ENCODE assay signal across 26 cellular contexts in the genomic region with DNA sequence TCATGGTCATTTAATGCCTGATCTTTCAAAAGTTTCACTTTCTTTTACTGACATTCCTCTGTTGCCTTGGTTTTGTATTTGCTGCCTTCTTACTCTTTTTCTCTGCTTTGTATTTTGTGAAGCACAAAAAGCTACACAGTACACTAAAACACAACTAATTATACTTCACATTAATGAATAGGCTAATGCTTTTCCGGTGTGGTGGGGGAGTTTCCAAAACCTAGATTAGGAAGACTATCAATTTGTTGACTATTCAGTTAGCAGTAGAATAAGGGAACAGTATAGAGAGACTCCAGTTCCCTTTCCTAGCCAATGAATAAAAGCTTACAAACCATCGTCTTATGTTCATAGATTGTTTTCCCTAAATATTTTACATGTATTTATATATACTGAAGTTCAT.
DNase-seq lines count a peak whose midpoint lies in the region; ATAC-seq and TF ChIP-seq lines count a peak whose summit lies in the region.
"Had no signal": no experiment of that assay in that cellular context is flagged by ENCODE, and none has a peak within 500 bp of the region (broad histone marks: within the 10 kb centered on the region; RNA-seq: fewer than 3 reads in every experiment).

No MANE protein-coding gene starts in this region.

- no peaks in the 10 kb centered on the region for H3K27me3 Mint-ChIP-seq in memory B cell
- H3K27me3 Mint-ChIP-seq in activated naive CD4-positive, alpha-beta T cell treated with anti-CD3 and anti-CD28 coated beads for 36 hours (ENCODE audit: low read depth) = no peaks in the 10 kb centered on the region
- no peaks in the 10 kb centered on the region for H3K27me3 Mint-ChIP-seq in neural progenitor cell (ENCODE audit: insufficient read depth, low read depth)
- H3K27me3 Mint-ChIP-seq: CD4-positive, CD25-positive, alpha-beta regulatory T cell; T-cell had no signal

- H3F3A ChIP-seq in Loucy (ENCODE audit: low read depth) (no peaks in the 10 kb centered on the region), neural progenitor cell (ENCODE audit: low read depth) (no peaks in the 10 kb centered on the region)

- no peak for TF ChIP-seq CTCF in DND-41 (IDR thresholded peaks at IDR 0.05; ENCODE audit: borderline replicate concordance, extremely low read depth, low read length, poor library complexity, severe bottlenecking)
- no peak for TF ChIP-seq CTCF in Loucy (conservative IDR thresholded peaks at IDR 0.05; ENCODE audit: low read length)
- no peak for TF ChIP-seq CTCF in neural progenitor cell (IDR thresholded peaks at IDR 0.05)

- H3K9me3 Mint-ChIP-seq in memory B cell (no peaks in the 10 kb centered on the region), neural progenitor cell (peaks cover 2% of the 10 kb centered on the region)
- H3K9me3 Mint-ChIP-seq in activated naive CD4-positive, alpha-beta T cell treated with anti-CD3 and anti-CD28 coated beads for 36 hours = no peaks in the 10 kb centered on the region
- H3K9me3 Mint-ChIP-seq: CD4-positive, CD25-positive, alpha-beta regulatory T cell; T-cell had no signal

- no peaks in the 10 kb centered on the region for H3K9me2 ChIP-seq in Loucy (replicated peaks; ENCODE audit: low read depth, low read length)

- H3K4me1 ChIP-seq in DND-41 (ENCODE audit: insufficient read depth, low read length) (peaks cover 5% of the 10 kb centered on the region), Loucy (ENCODE audit: insufficient read depth, low read length, poor library complexity, severe bottlenecking) (no peaks in the 10 kb centered on the region), neural progenitor cell (no peaks in the 10 kb centered on the region)
- H3K4me1 ChIP-seq: BLaER1, SJSA1 had no signal

- H3K4me2 ChIP-seq in DND-41 (ENCODE audit: insufficient read depth, low read length) (no peak overlapping the region), Loucy (ENCODE audit: low read depth, low read length, poor library complexity, severe bottlenecking) (no peak overlapping the region), neural progenitor cell (no peak overlapping the region)
- H3K4me2 ChIP-seq: BLaER1 had no signal

- H3K27me3 ChIP-seq in DND-41 (ENCODE audit: insufficient read depth, low read length, poor library complexity) = no peaks in the 10 kb centered on the region
- H3K27me3 ChIP-seq in Loucy (ENCODE audit: insufficient read depth, low read length, poor library complexity, severe bottlenecking) = no peaks in the 10 kb centered on the region
- H3K27me3 ChIP-seq in neural progenitor cell = no peaks in the 10 kb centered on the region
- H3K27me3 ChIP-seq: BLaER1, SJSA1 had no signal

- H4K20me1 ChIP-seq in DND-41 (ENCODE audit: insufficient read depth, low read length) = no peaks in the 10 kb centered on the region
- H4K20me1 ChIP-seq in Loucy (ENCODE audit: insufficient read depth, low read length, poor library complexity, severe bottlenecking) = no peaks in the 10 kb centered on the region
- H4K20me1 ChIP-seq in neural progenitor cell (ENCODE audit: low read depth) = no peaks in the 10 kb centered on the region
- H4K20me1 ChIP-seq: BLaER1 had no signal

- intact Hi-C loops in activated naive CD4-positive, alpha-beta T cell treated with anti-CD3 and anti-CD28 coated beads for 36 hours (cut with micrococcal nuclease) = no loop called here

- DNase-seq in DND-41 = no peak
- no peak for DNase-seq in memory B cell (ENCODE audit: low spot score in 2 of 2)
- no peak for DNase-seq in cerebellum (ENCODE audit: low spot score)
- no peak for DNase-seq in activated naive CD4-positive, alpha-beta T cell treated with anti-CD3 and anti-CD28 coated beads for 36 hours
- DNase-seq in neural progenitor cell (ENCODE audit: low spot score) = no peak
- DNase-seq: 8988T; ACHN; CD4-positive, CD25-positive, alpha-beta regulatory T cell; EL; GDM1; GOT3; Karpas-422; NCI-H2029; NCI-H446 treated with DMSO at 0.1 percent for 48 hours; NCI-H526; NCI-H82; NK-92 treated with Interleukin-12 subunit alpha and Interleukin-12 subunit beta, amount 100 ng/mL, for 24 hours; Right ventricle myocardium superior; RPMI8226; T-cell had no signal

- no peaks in the 10 kb centered on the region for H3K36me3 ChIP-seq in DND-41 (ENCODE audit: insufficient read depth, low read length)
- H3K36me3 ChIP-seq in Loucy (ENCODE audit: insufficient read depth, low read length) = no peaks in the 10 kb centered on the region
- H3K36me3 ChIP-seq in neural progenitor cell = no peaks in the 10 kb centered on the region
- H3K36me3 ChIP-seq: BLaER1, HAP-1, SJSA1 had no signal

- H3K27ac Mint-ChIP-seq in memory B cell = peak overlapping the region; percentile 40
- no peak overlapping the region for H3K27ac Mint-ChIP-seq in activated naive CD4-positive, alpha-beta T cell treated with anti-CD3 and anti-CD28 coated beads for 36 hours
- H3K27ac Mint-ChIP-seq in neural progenitor cell = no peak overlapping the region
- H3K27ac Mint-ChIP-seq: CD4-positive, CD25-positive, alpha-beta regulatory T cell; T-cell had no signal

- H3K4me3 ChIP-seq in DND-41 (ENCODE audit: low read depth in 1 of 2, low read length in 2 of 2) (no peak overlapping the region), Loucy (ENCODE audit: low read length, poor library complexity, severe bottlenecking) (no peak overlapping the region), neural progenitor cell (no peak overlapping the region)
- H3K4me3 ChIP-seq: BLaER1, HAP-1, SJSA1 had no signal

- ATAC-seq in DND-41 (ENCODE audit: insufficient read depth, low read depth) = no peak
- ATAC-seq in GM19025 (IDR thresholded peaks at IDR 0.05; ENCODE audit: low read depth, unreplicated experiment) = peak; percentile 34
- peak; percentile 45 for ATAC-seq in memory B cell (ENCODE audit: low read depth)
- no peak for ATAC-seq in HG03045 (IDR thresholded peaks at IDR 0.05; ENCODE audit: unreplicated experiment)
- ATAC-seq: T-cell had no signal

- no peaks in the 10 kb centered on the region for H3K36me3 Mint-ChIP-seq in memory B cell
- H3K36me3 Mint-ChIP-seq in activated naive CD4-positive, alpha-beta T cell treated with anti-CD3 and anti-CD28 coated beads for 36 hours (ENCODE audit: low read depth) = no peaks in the 10 kb centered on the region
- H3K36me3 Mint-ChIP-seq in neural progenitor cell = no peaks in the 10 kb centered on the region
- H3K36me3 Mint-ChIP-seq: CD4-positive, CD25-positive, alpha-beta regulatory T cell; T-cell had no signal

- H3K27ac ChIP-seq in DND-41 (ENCODE audit: low read length) (no peak overlapping the region), neural progenitor cell (no peak overlapping the region)
- H3K27ac ChIP-seq: BLaER1, SJSA1 had no signal

- H3K4me1 Mint-ChIP-seq in memory B cell = peaks cover 5% of the 10 kb centered on the region
- no peaks in the 10 kb centered on the region for H3K4me1 Mint-ChIP-seq in activated naive CD4-positive, alpha-beta T cell treated with anti-CD3 and anti-CD28 coated beads for 36 hours (ENCODE audit: low read depth)
- H3K4me1 Mint-ChIP-seq in neural progenitor cell = peaks cover 3% of the 10 kb centered on the region
- H3K4me1 Mint-ChIP-seq: CD4-positive, CD25-positive, alpha-beta regulatory T cell; T-cell had no signal

- CTCF ChIA-PET in activated naive CD4-positive, alpha-beta T cell treated with anti-CD3 and anti-CD28 coated beads for 36 hours (lab: Charles Lee) = interaction anchor here (0.5 kb wide), 1 partner anchor 32 kb away, joined by 7 read pairs; no protein-coding TSS in a partner anchor

- H2AFZ ChIP-seq in DND-41 (ENCODE audit: low read depth, low read length) (peak overlapping the region; percentile 22; the same call in 1 of the 2 replicates), Loucy (ENCODE audit: low read length) (0 out of 2 replicates have a peak overlapping the region, but pooled peaks have one; percentile 37), neural progenitor cell (replicated peaks) (no peak overlapping the region)

- H3K9me3 ChIP-seq in DND-41 (ENCODE audit: insufficient read depth, low read length, severe bottlenecking) (no peaks in the 10 kb centered on the region), Loucy (ENCODE audit: insufficient read depth, low read depth, low read length) (no peaks in the 10 kb centered on the region), neural progenitor cell (ENCODE audit: low read depth) (no peaks in the 10 kb centered on the region)
- H3K9me3 ChIP-seq: BLaER1, HAP-1, SJSA1 had no signal

- H3K4me3 Mint-ChIP-seq in memory B cell = peak overlapping the region; percentile 27
- H3K4me3 Mint-ChIP-seq in activated naive CD4-positive, alpha-beta T cell treated with anti-CD3 and anti-CD28 coated beads for 36 hours = no peak overlapping the region
- no peak overlapping the region for H3K4me3 Mint-ChIP-seq in neural progenitor cell
- H3K4me3 Mint-ChIP-seq: T-cell had no signal

- H3K9ac ChIP-seq in DND-41 (ENCODE audit: low read depth, low read length) (no peak overlapping the region), Loucy (ENCODE audit: low read depth, low read length, poor library complexity, severe bottlenecking) (no peak overlapping the region), neural progenitor cell (no peak overlapping the region)
- H3K9ac ChIP-seq: BLaER1 had no signal

- H3K79me2 ChIP-seq in DND-41 (ENCODE audit: insufficient read depth, low read length) (no peaks in the 10 kb centered on the region), Loucy (ENCODE audit: insufficient read depth, low read length) (no peaks in the 10 kb centered on the region), neural progenitor cell (ENCODE audit: low read depth) (no peaks in the 10 kb centered on the region)

Comparison
In these comparisons a context has a peak if more than half of its experiments do, and no peak if none do; other contexts are left out.
1. ATAC-seq: peak in GM19025 (single experiment) and memory B cell (single experiment); none in DND-41 (single experiment) and HG03045 (single experiment).